ENCODE assay signal across 9 cellular contexts in genomic region chr13:107866007-107866665, GRCh38.
DNase-seq lines count a peak whose midpoint lies in the region; ATAC-seq, FAIRE-seq and TF ChIP-seq lines count a peak whose summit lies in the region.
"Had no signal": no experiment of that assay in that cellular context is flagged by ENCODE, and none has a peak within 500 bp of the region (broad histone marks: within the 10 kb centered on the region; RNA-seq: fewer than 3 reads in every experiment).

No MANE protein-coding gene starts in this region.

- no peaks in the 10 kb centered on the region for H3K36me3 ChIP-seq in naive thymus-derived CD4-positive, alpha-beta T cell (ENCODE audit: control insufficient read depth in 2 of 3, insufficient read depth in 3 of 3, low read length in 3 of 3)
- H3K36me3 ChIP-seq in MM.1S (replicated peaks; ENCODE audit: insufficient read depth, low read length), result no peaks in the 10 kb centered on the region

- CTCF ChIA-PET in naive thymus-derived CD4-positive, alpha-beta T cell (lab: Charles Lee), result no interaction called here

- H3K27ac Mint-ChIP-seq in naive thymus-derived CD4-positive, alpha-beta T cell, result no peak overlapping the region
- H3K27ac Mint-ChIP-seq: dendritic cell treated with granulocyte-macrophage colony-stimulating factor and Interleukin-4, amounts not matched to agents 40 ng/mL and 50 ng/mL, for 4 days had no signal

- H3K4me1 Mint-ChIP-seq in naive thymus-derived CD4-positive, alpha-beta T cell, result peaks cover 0 to 24% (median 15%) of the 10 kb centered on the region in 7 donors

- no peaks in the 10 kb centered on the region for H4K20me1 ChIP-seq in MM.1S (ENCODE audit: insufficient read depth, low read length)

- H3K4me1 ChIP-seq in naive thymus-derived CD4-positive, alpha-beta T cell (ENCODE audit: control insufficient read depth in 2 of 2, insufficient read depth in 2 of 2, low read length in 2 of 2), result no peaks in the 10 kb centered on the region
- no peaks in the 10 kb centered on the region for H3K4me1 ChIP-seq in MM.1S (ENCODE audit: low read length)

- peaks cover 0 to 13% (median 0%) of the 10 kb centered on the region in 5 donors for H3K36me3 Mint-ChIP-seq in naive thymus-derived CD4-positive, alpha-beta T cell

- no peaks in the 10 kb centered on the region for H3F3A ChIP-seq in MM.1S (ENCODE audit: insufficient read depth, low read length)

- DNase-seq in DMS53 (lab: John Stamatoyannopoulos, UW) (peak; percentile 57), NCI-H2171 (lab: John Stamatoyannopoulos, UW) (peak; percentile 5), coronary artery (ENCODE audit: low spot score) (no peak), epidermal melanocyte (ENCODE audit: insufficient read length, low spot score) (no peak), MM.1S (no peak), GM19239 (ENCODE audit: insufficient read length, low spot score) (no peak)
- DNase-seq in naive thymus-derived CD4-positive, alpha-beta T cell, result no peak
- no peak for DNase-seq in stimulated activated CD4-positive, alpha-beta T cell treated with anti-CD3 and anti-CD28 coated beads, Interleukin-4, amount 100 ng/mL, for 24 hours

- peaks cover 2 to 28% (median 12%) of the 10 kb centered on the region in 11 donors for H3K9me3 Mint-ChIP-seq in naive thymus-derived CD4-positive, alpha-beta T cell
- H3K9me3 Mint-ChIP-seq: dendritic cell treated with granulocyte-macrophage colony-stimulating factor and Interleukin-4, amounts not matched to agents 40 ng/mL and 50 ng/mL, for 4 days had no signal

- TF ChIP-seq CTCF in coronary artery (IDR thresholded peaks at IDR 0.05) (no peak), MM.1S (IDR thresholded peaks at IDR 0.05; ENCODE audit: low read length) (no peak)

- no peaks in the 10 kb centered on the region for H3K9me3 ChIP-seq in naive thymus-derived CD4-positive, alpha-beta T cell (ENCODE audit: control insufficient read depth in 2 of 3, low read length in 3 of 3)
- H3K9me3 ChIP-seq in MM.1S (replicated peaks; ENCODE audit: insufficient read depth, low read length), result no peaks in the 10 kb centered on the region

- POLR2A ChIA-PET in naive thymus-derived CD4-positive, alpha-beta T cell (lab: Charles Lee), result no interaction called here

- no peaks in the 10 kb centered on the region for H3K9me2 ChIP-seq in MM.1S (replicated peaks; ENCODE audit: insufficient read depth, low read length)

- H3K4me3 ChIP-seq in coronary artery, result peak overlapping the region; percentile 72
- H3K4me3 ChIP-seq in naive thymus-derived CD4-positive, alpha-beta T cell (ENCODE audit: low read length), result no peak overlapping the region
- no peak overlapping the region for H3K4me3 ChIP-seq in MM.1S (ENCODE audit: low read length)

- H3K27me3 ChIP-seq in naive thymus-derived CD4-positive, alpha-beta T cell (ENCODE audit: control insufficient read depth in 2 of 2, insufficient read depth in 2 of 2, low read length in 2 of 2), result peaks cover 0 to 10% of the 10 kb centered on the region in 2 donors
- H3K27me3 ChIP-seq in MM.1S (replicated peaks; ENCODE audit: insufficient read depth, low read length), result no peaks in the 10 kb centered on the region

- intact Hi-C loops in naive thymus-derived CD4-positive, alpha-beta T cell (cut with micrococcal nuclease), result no loop called here

- no peak overlapping the region for H3K4me2 ChIP-seq in MM.1S (ENCODE audit: low read depth, low read length)

- H3K27me3 Mint-ChIP-seq in naive thymus-derived CD4-positive, alpha-beta T cell, result peaks cover 42 to 61% (median 49%) of the 10 kb centered on the region in 5 donors

- H3K27ac ChIP-seq in coronary artery (no peak overlapping the region), MM.1S (ENCODE audit: low read length) (no peak overlapping the region)
- H3K27ac ChIP-seq in naive thymus-derived CD4-positive, alpha-beta T cell (ENCODE audit: low read depth, low read length), result no peak overlapping the region

- no peak overlapping the region for H3K9ac ChIP-seq in MM.1S (ENCODE audit: low read length)

- FAIRE-seq in GM19239 (lab: Jason Lieb, UNC), result no peak

- peak overlapping the region in 6 of 10 donors; percentile 37 to 74 (median 66) for H3K4me3 Mint-ChIP-seq in naive thymus-derived CD4-positive, alpha-beta T cell
- H3K4me3 Mint-ChIP-seq: dendritic cell treated with granulocyte-macrophage colony-stimulating factor and Interleukin-4, amounts not matched to agents 40 ng/mL and 50 ng/mL, for 4 days had no signal

- no peak overlapping the region for H2AFZ ChIP-seq in MM.1S (ENCODE audit: low read length)

- H3K79me2 ChIP-seq in MM.1S (ENCODE audit: low read length), result no peaks in the 10 kb centered on the region

- ATAC-seq in naive thymus-derived CD4-positive, alpha-beta T cell, result no peak

Comparison
In these comparisons a context has a peak if more than half of its experiments do, and no peak if none do; other contexts are left out.
1. DNase-seq: peak in DMS53 (single experiment) and NCI-H2171 (single experiment); none in coronary artery (single experiment), naive thymus-derived CD4-positive, alpha-beta T cell (0 of 9), epidermal melanocyte (single experiment), MM.1S (single experiment), GM19239 (single experiment) and stimulated activated CD4-positive, alpha-beta T cell treated with anti-CD3 and anti-CD28 coated beads, Interleukin-4, amount 100 ng/mL, for 24 hours (single experiment).